ENCODE assay signal across 19 cellular contexts in the genomic region with DNA sequence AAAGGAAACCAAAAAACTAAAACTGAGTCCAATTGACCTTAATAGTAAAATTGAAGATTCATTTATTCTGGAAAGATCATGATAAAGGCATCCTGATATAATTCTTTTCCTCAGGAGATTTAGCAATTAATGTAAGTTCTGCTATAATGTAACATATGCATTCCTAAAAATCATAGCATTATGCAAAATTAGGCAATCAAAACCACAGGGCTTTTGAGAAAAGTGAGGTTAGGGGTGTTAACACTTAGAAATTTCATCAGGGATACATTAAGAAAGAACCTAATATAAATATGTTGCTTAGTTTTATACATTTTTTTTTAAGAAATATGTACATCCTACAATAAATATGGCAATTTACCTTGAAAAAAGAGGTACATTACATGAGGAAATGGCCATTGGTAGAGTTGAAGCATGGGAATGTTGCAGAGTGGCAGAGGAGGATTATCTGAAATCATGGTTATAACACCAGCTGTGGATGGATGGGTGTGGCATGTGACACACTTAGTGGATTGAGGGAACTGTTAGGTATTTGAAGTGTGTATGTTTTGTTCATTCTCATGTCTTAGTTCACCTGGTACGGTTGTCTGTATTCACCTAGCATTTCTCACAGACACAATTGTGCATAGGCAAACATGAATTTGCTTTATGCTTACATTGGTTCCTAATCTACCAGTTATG. TPM values are rescaled to one million over a fixed set of nuclear protein-coding genes. Genes with fewer than 3 reads are reported as not detected.
DNase-seq lines count a peak whose midpoint lies in the region; ATAC-seq, FAIRE-seq and TF ChIP-seq lines count a peak whose summit lies in the region.
"Had no signal": no experiment of that assay in that cellular context is flagged by ENCODE, and none has a peak within 500 bp of the region (broad histone marks: within the 10 kb centered on the region; RNA-seq: fewer than 3 reads in every experiment).

No MANE protein-coding gene starts in this region.

- no peak for DNase-seq in GM12891 (ENCODE audit: insufficient read length, low spot score)
- peak; percentile 26 for DNase-seq in MV-4-11 (lab: John Stamatoyannopoulos, UW)
- DNase-seq in mammary epithelial cell: peak; percentile 2
- no peak for DNase-seq in right lobe of liver
- no peak for DNase-seq in activated T-cell treated with anti-CD3 and anti-CD28 coated beads, Interleukin-2, amount 50 U/mL, for 48 hours
- no peak for DNase-seq in hypothalamus (lab: John Stamatoyannopoulos, UW)
- DNase-seq: activated CD4-positive, alpha-beta T cell treated with anti-CD3 and anti-CD28 coated beads for 36 hours; effector CD4-positive, alpha-beta T cell; heart right ventricle; Kasumi-1; NCI-H748 treated with DMSO at 0.1 percent for 48 hours; pancreas; stomach; upper lobe of left lung had no signal

- no peak overlapping the region for H3K4me2 ChIP-seq in mammary epithelial cell (ENCODE audit: insufficient read depth, low read depth, low read length)

- no peak for ATAC-seq in right lobe of liver
- ATAC-seq: activated CD4-positive, alpha-beta T cell treated with anti-CD3 and anti-CD28 coated beads for 36 hours; pancreas had no signal

- no peaks in the 10 kb centered on the region for H4K20me1 ChIP-seq in mammary epithelial cell (ENCODE audit: insufficient read depth, low read length)

- TF ChIP-seq CTCF in mammary epithelial cell (conservative IDR thresholded peaks at IDR 0.05 in 1 of 2, IDR thresholded peaks at IDR 0.05 in 1 of 2; ENCODE audit: extremely low read depth in 1 of 2, insufficient read depth in 1 of 2, low read depth in 1 of 2, low read length in 2 of 2): no peak
- no peak for TF ChIP-seq CTCF in neutrophil (IDR thresholded peaks at IDR 0.05)
- no peak for TF ChIP-seq CTCF in right lobe of liver (IDR thresholded peaks at IDR 0.05)

- no TSS peak for BruUV-seq in mammary epithelial cell (replicated peaks; lab: Mats Ljungman, UMichigan)

- no peak overlapping the region for H2AFZ ChIP-seq in mammary epithelial cell (ENCODE audit: low read depth, low read length)

- in situ Hi-C loops in mammary epithelial cell (cut with MboI; ENCODE audit: low sequenced_read_pairs in 2 of 2): loop anchor here in 1 of 2 donors (25.0 kb wide), 1 partner anchor 299 kb away; no protein-coding TSS in a partner anchor

- no peak overlapping the region for H3K9ac ChIP-seq in mammary epithelial cell (ENCODE audit: insufficient read depth, low read length)

- H3K36me3 ChIP-seq in mammary epithelial cell (ENCODE audit: insufficient read depth, low read length) (peaks cover 23% of the 10 kb centered on the region), neutrophil (peaks cover 33% of the 10 kb centered on the region), right lobe of liver (peaks cover 0 to 7% (median under 1%) of the 10 kb centered on the region in 4 donors)

- H3K79me2 ChIP-seq in mammary epithelial cell (ENCODE audit: insufficient read depth, low read length): peaks cover 2% of the 10 kb centered on the region

- dilution Hi-C loops in mammary epithelial cell (cut with HindIII; ENCODE audit: low sequenced_read_pairs): no loop called here

- H3K27ac ChIP-seq in mammary epithelial cell (ENCODE audit: insufficient read depth, low read depth, low read length) (peak overlapping the region; percentile 9), neutrophil (peak overlapping the region; percentile 18), right lobe of liver (no peak overlapping the region)
- H3K27ac ChIP-seq: heart right ventricle, pancreas, stomach, upper lobe of left lung had no signal

- H3K27me3 ChIP-seq in mammary epithelial cell (ENCODE audit: insufficient read depth, low read length) (no peaks in the 10 kb centered on the region), neutrophil (no peaks in the 10 kb centered on the region), right lobe of liver (no peaks in the 10 kb centered on the region)
- H3K27me3 ChIP-seq: heart right ventricle, pancreas, stomach, upper lobe of left lung had no signal

- FAIRE-seq in GM12891 (lab: Jason Lieb, UNC): peak; percentile 54
- FAIRE-seq: islet of Langerhans, pancreas, RCC 7860, TTC549 had no signal

- TF ChIP-seq POLR2A in GM12891 (IDR thresholded peaks at IDR 0.05; ENCODE audit: low read depth, low read length) (no peak), right lobe of liver (IDR thresholded peaks at IDR 0.05) (no peak)

- CTCF ChIA-PET in mammary epithelial cell (lab: Charles Lee; ENCODE audit: low non-redundant PET): no interaction called here

- H3K4me1 ChIP-seq in mammary epithelial cell (ENCODE audit: insufficient read depth, low read length) (no peaks in the 10 kb centered on the region), neutrophil (ENCODE audit: control insufficient read depth in 1 of 2, insufficient read depth in 1 of 2, low read depth in 1 of 2, low read length in 1 of 2) (peaks cover 14 to 18% of the 10 kb centered on the region in 2 experiments), right lobe of liver (no peaks in the 10 kb centered on the region)
- H3K4me1 ChIP-seq: pancreas, upper lobe of left lung had no signal

- intact Hi-C loops in mammary epithelial cell (cut with micrococcal nuclease) (loop anchor here (5.0 kb wide), 1 partner anchor 94 kb away; the partner anchor contains the start of gene RASA1), right lobe of liver (cut with DNase I) (no loop called here)

- 86% methylated on average over 1 of the region's 1 CpG for WGBS in mammary epithelial cell (ENCODE audit: low coverage, missing lambda C conversion rate)
- 100% methylated on average over 1 of the region's 1 CpG for WGBS in right lobe of liver (ENCODE audit: insufficient coverage, low coverage, low lambda C conversion rate, missing lambda C conversion rate)

- H3K9me3 ChIP-seq in mammary epithelial cell (replicated peaks; ENCODE audit: insufficient read depth, low read length) (no peaks in the 10 kb centered on the region), neutrophil (no peaks in the 10 kb centered on the region), right lobe of liver (no peaks in the 10 kb centered on the region)
- H3K9me3 ChIP-seq: heart right ventricle, pancreas, stomach, upper lobe of left lung had no signal

- no peak overlapping the region for H3K4me3 ChIP-seq in mammary epithelial cell (replicated peaks in 1 of 3; ENCODE audit: insufficient read depth in 1 of 3, low read depth in 2 of 3, low read length in 3 of 3)
- no peak overlapping the region for H3K4me3 ChIP-seq in neutrophil (ENCODE audit: low read depth in 1 of 2, low read length in 1 of 2)
- H3K4me3 ChIP-seq in right lobe of liver: no peak overlapping the region
- H3K4me3 ChIP-seq: heart right ventricle, lung, pancreas, stomach, upper lobe of left lung had no signal

TF ChIP-seq in GM12891, 5 proteins besides CTCF, POLR2A, EP300 and RAD21:
- TF ChIP-seq TAF1 (IDR thresholded peaks at IDR 0.05; ENCODE audit: low read depth, low read length) (no peak), POLR2AphosphoS5 (IDR thresholded peaks at IDR 0.05; ENCODE audit: low read depth, low read length) (no peak), PAX5 (IDR thresholded peaks at IDR 0.05; ENCODE audit: insufficient read depth, low read length, severe bottlenecking) (no peak)

RNA-seq across cellular contexts. Expression of gene CCNH, which starts 51.1 kb away (rescaled TPM):
- polyA plus RNA-seq in GM12891 (2012; ENCODE audit: low read depth, missing spikeins): 41.0 TPM
- total RNA-seq in mammary epithelial cell (10 to 100 TPM; 47.6 to 76.2 TPM), right lobe of liver (10 to 100 TPM; 18.0 to 65.0 (median 19.3) TPM)
- polyA plus RNA-seq in mammary epithelial cell: 51.1 TPM
- polyA minus RNA-seq in mammary epithelial cell: 30.1 TPM

Comparison
In these comparisons a context has a peak if more than half of its experiments do, and no peak if none do; other contexts are left out.
1. DNase-seq: peak in MV-4-11 (single experiment) and mammary epithelial cell (single experiment); none in GM12891 (single experiment), right lobe of liver (0 of 3), activated T-cell treated with anti-CD3 and anti-CD28 coated beads, Interleukin-2, amount 50 U/mL, for 48 hours (0 of 2) and hypothalamus (0 of 51).
2. H3K27ac ChIP-seq: peak in mammary epithelial cell (single experiment) and neutrophil (single experiment); none in right lobe of liver (0 of 3).